ENCODE assay signal across 26 cellular contexts in genomic region chr15:66919421-66919820, GRCh38.
DNase-seq lines count a peak whose midpoint lies in the region; ATAC-seq, FAIRE-seq and TF ChIP-seq lines count a peak whose summit lies in the region.
"Had no signal": no experiment of that assay in that cellular context is flagged by ENCODE, and none has a peak within 500 bp of the region (broad histone marks: within the 10 kb centered on the region; RNA-seq: fewer than 3 reads in every experiment).

No MANE protein-coding gene starts in this region.

- H3K4me3 Mint-ChIP-seq in CD8-positive, alpha-beta T cell, result no peak overlapping the region
- H3K4me3 Mint-ChIP-seq: activated B cell treated with CpG ODN at 0.5 μM for 24 hours; activated CD8-positive, alpha-beta T cell treated with anti-CD3 and anti-CD28 coated beads for 36 hours; activated naive CD8-positive, alpha-beta T cell treated with anti-CD3 and anti-CD28 coated beads, Interleukin-2, amount 10 ng/mL, durations not matched to agents 7 days and 5 days; B cell; memory B cell; stimulated activated effector memory CD8-positive, alpha-beta T cell treated with anti-CD3 and anti-CD28 coated beads, Interleukin-12 subunit alpha, Interleukin-12 subunit beta, amount 100 ng/mL, for 72 hours had no signal

- no peak overlapping the region for H3K4me3 ChIP-seq in right atrium auricular region
- H3K4me3 ChIP-seq in epithelial cell of esophagus (ENCODE audit: low read length), result no peak overlapping the region
- no peak overlapping the region for H3K4me3 ChIP-seq in lower lobe of right lung
- H3K4me3 ChIP-seq in CD8-positive, alpha-beta T cell (ENCODE audit: low read depth, low read length), result no peak overlapping the region

- TF ChIP-seq CTCF in right atrium auricular region (IDR thresholded peaks at IDR 0.05) (no peak), epithelial cell of esophagus (IDR thresholded peaks at IDR 0.05; ENCODE audit: insufficient read depth, low read depth, low read length, missing control alignments) (no peak), lower lobe of right lung (IDR thresholded peaks at IDR 0.05) (no peak)
- no peak for TF ChIP-seq CTCF in CD8-positive, alpha-beta T cell (IDR thresholded peaks at IDR 0.05)

- H3K36me3 ChIP-seq in right atrium auricular region, result no peaks in the 10 kb centered on the region
- no peaks in the 10 kb centered on the region for H3K36me3 ChIP-seq in lower lobe of right lung
- H3K36me3 ChIP-seq in CD8-positive, alpha-beta T cell (ENCODE audit: insufficient read depth, low read length), result no peaks in the 10 kb centered on the region

- intact Hi-C loops in Right ventricle myocardium superior (cut with DNase I), result no loop called here
- intact Hi-C loops in lower lobe of right lung (cut with DNase I), result no loop called here
- intact Hi-C loops in CD8-positive, alpha-beta T cell (cut with DNase I, micrococcal nuclease), result no loop called here

- peak; percentile 58 for ATAC-seq in Right ventricle myocardium superior (ENCODE audit: poor library complexity)
- peak; percentile 81 to 83 for ATAC-seq in lower lobe of right lung
- no peak for ATAC-seq in CD8-positive, alpha-beta T cell
- ATAC-seq: activated CD8-positive, alpha-beta T cell treated with anti-CD3 and anti-CD28 coated beads for 36 hours; esophagus mucosa; stimulated activated effector memory CD8-positive, alpha-beta T cell treated with anti-CD3 and anti-CD28 coated beads, Interleukin-12 subunit alpha, Interleukin-12 subunit beta, amount 100 ng/mL, for 72 hours had no signal

- H3K27me3 ChIP-seq in right atrium auricular region, result no peaks in the 10 kb centered on the region
- no peaks in the 10 kb centered on the region for H3K27me3 ChIP-seq in lower lobe of right lung (ENCODE audit: low read depth)
- H3K27me3 ChIP-seq in CD8-positive, alpha-beta T cell (ENCODE audit: insufficient read depth, low read length), result no peaks in the 10 kb centered on the region

- H3K4me1 ChIP-seq in right atrium auricular region (peaks cover 0 to 23% of the 10 kb centered on the region in 2 donors), lower lobe of right lung (peaks cover 9% of the 10 kb centered on the region)
- H3K4me1 ChIP-seq in CD8-positive, alpha-beta T cell (ENCODE audit: insufficient read depth, low read length), result no peaks in the 10 kb centered on the region

- H3K27ac ChIP-seq in right atrium auricular region (no peak overlapping the region), lower lobe of right lung (no peak overlapping the region)
- no peak overlapping the region for H3K27ac ChIP-seq in CD8-positive, alpha-beta T cell (ENCODE audit: low read depth, low read length)

- H3K9me3 ChIP-seq in right atrium auricular region (peaks cover 0 to 13% of the 10 kb centered on the region in 2 donors), lower lobe of right lung (peaks cover 12% of the 10 kb centered on the region)
- H3K9me3 ChIP-seq in CD8-positive, alpha-beta T cell (ENCODE audit: low read length), result no peaks in the 10 kb centered on the region

- H3K27me3 Mint-ChIP-seq in CD8-positive, alpha-beta T cell (ENCODE audit: low read depth), result peaks cover 10% of the 10 kb centered on the region

- CTCF ChIA-PET in CD8-positive, alpha-beta T cell (lab: Charles Lee), result interaction anchor here (0.7 to 4.5 kb wide), 5 partner anchors 8 to 385 kb away, joined by 3 to 16 read pairs (median 3); no protein-coding TSS in a partner anchor

- POLR2A ChIA-PET in CD8-positive, alpha-beta T cell (lab: Charles Lee), result no interaction called here

- peaks cover 5% of the 10 kb centered on the region for H3K9me3 Mint-ChIP-seq in CD8-positive, alpha-beta T cell

- no peak overlapping the region for H3K27ac Mint-ChIP-seq in CD8-positive, alpha-beta T cell
- H3K27ac Mint-ChIP-seq: activated B cell treated with CpG ODN at 0.5 μM for 24 hours; activated CD8-positive, alpha-beta T cell treated with anti-CD3 and anti-CD28 coated beads for 36 hours; activated naive CD8-positive, alpha-beta T cell treated with anti-CD3 and anti-CD28 coated beads, Interleukin-2, amount 10 ng/mL, durations not matched to agents 7 days and 5 days; B cell; memory B cell; stimulated activated effector memory CD8-positive, alpha-beta T cell treated with anti-CD3 and anti-CD28 coated beads, Interleukin-12 subunit alpha, Interleukin-12 subunit beta, amount 100 ng/mL, for 72 hours had no signal

- H3K36me3 Mint-ChIP-seq in CD8-positive, alpha-beta T cell, result no peaks in the 10 kb centered on the region
- H3K36me3 Mint-ChIP-seq: stimulated activated effector memory CD8-positive, alpha-beta T cell treated with anti-CD3 and anti-CD28 coated beads, Interleukin-12 subunit alpha, Interleukin-12 subunit beta, amount 100 ng/mL, for 72 hours had no signal

- DNase-seq in Right ventricle myocardium superior (no peak), right atrium auricular region (ENCODE audit: low spot score) (no peak), epithelial cell of esophagus (ENCODE audit: low read depth) (peak; percentile 22), lower lobe of right lung (no peak), urothelium cell line (ENCODE audit: low spot score) (peak; percentile 53), NCI-H2196 (lab: John Stamatoyannopoulos, UW; ENCODE audit: unreplicated experiment) (no peak)
- DNase-seq in activated CD4-positive, alpha-beta T cell treated with anti-CD3 and anti-CD28 coated beads for 48 hours, result no peak
- no peak for DNase-seq in CD8-positive, alpha-beta T cell
- DNase-seq: activated B cell treated with CpG ODN at 0.5 μM for 24 hours; activated CD8-positive, alpha-beta T cell treated with anti-CD3 and anti-CD28 coated beads for 36 hours; activated effector memory CD4-positive, alpha-beta T cell treated with anti-CD3 and anti-CD28 coated beads, Interleukin-2, amount 50 U/mL, for 16 hours; activated naive CD8-positive, alpha-beta T cell treated with anti-CD3 and anti-CD28 coated beads, Interleukin-2, amount 10 ng/mL, durations not matched to agents 7 days and 5 days; DMS79; effector memory CD4-positive, alpha-beta T cell; foreskin melanocyte; H7; NCI-H1048; NCI-H1694 treated with DMSO at 0.1 percent for 48 hours; NCI-H774; stimulated activated CD4-positive, alpha-beta T cell treated with anti-CD3 and anti-CD28 coated beads, Interleukin-2, amount 100 ng/mL, for 48 hours; T-helper 9 cell had no signal

- peaks cover 6% of the 10 kb centered on the region for H3K4me1 Mint-ChIP-seq in CD8-positive, alpha-beta T cell (ENCODE audit: low read depth)

- FAIRE-seq in urothelium cell line (lab: Jason Lieb, UNC), result no peak
- FAIRE-seq: A204.1 had no signal

Comparison
In these comparisons a context has a peak if more than half of its experiments do, and no peak if none do; other contexts are left out.
1. DNase-seq: peak in epithelial cell of esophagus (single experiment) and urothelium cell line (single experiment); none in Right ventricle myocardium superior (single experiment), right atrium auricular region (single experiment), lower lobe of right lung (single experiment), activated CD4-positive, alpha-beta T cell treated with anti-CD3 and anti-CD28 coated beads for 48 hours (single experiment), NCI-H2196 (single experiment) and CD8-positive, alpha-beta T cell (0 of 7).